In genomic region chr16:680625-680945, GRCh38 we compare ENCODE assay signal across 7 cellular contexts. TPM values are rescaled to one million over a fixed set of nuclear protein-coding genes. Genes with fewer than 3 reads are reported as not detected.
DNase-seq lines count a peak whose midpoint lies in the region; ATAC-seq and TF ChIP-seq lines count a peak whose summit lies in the region.

No MANE protein-coding gene starts in this region.

- H3K36me3 ChIP-seq in HEK293 (ENCODE audit: control insufficient read depth in 2 of 2, insufficient read depth in 1 of 2, low read length in 2 of 2): peaks cover 3 to 42% of the 10 kb centered on the region in 2 experiments; a peak in 1 of 3 replicates
- H3K36me3 ChIP-seq in iPS-18a (ENCODE audit: control insufficient read depth, low read depth, low read length): peaks cover 15% of the 10 kb centered on the region
- H3K36me3 ChIP-seq in stomach: peaks cover 20 to 27% (median 24%) of the 10 kb centered on the region in 4 donors

- no peak overlapping the region for H3K27ac Mint-ChIP-seq in activated CD8-positive, alpha-beta T cell treated with anti-CD3 and anti-CD28 coated beads for 36 hours

- H3K27me3 ChIP-seq in iPS-18a (ENCODE audit: control insufficient read depth, insufficient read depth, low read length) (no peaks in the 10 kb centered on the region), stomach (peaks cover 0 to 10% (median 0%) of the 10 kb centered on the region in 3 donors)

- no peaks in the 10 kb centered on the region for H3K9me3 Mint-ChIP-seq in activated CD8-positive, alpha-beta T cell treated with anti-CD3 and anti-CD28 coated beads for 36 hours

- peaks cover 20% of the 10 kb centered on the region for H3K36me3 Mint-ChIP-seq in activated CD8-positive, alpha-beta T cell treated with anti-CD3 and anti-CD28 coated beads for 36 hours (ENCODE audit: low read depth)

- H3K4me1 Mint-ChIP-seq in activated CD8-positive, alpha-beta T cell treated with anti-CD3 and anti-CD28 coated beads for 36 hours (ENCODE audit: low read depth): peaks cover 40% of the 10 kb centered on the region

- intact Hi-C loops in activated CD8-positive, alpha-beta T cell treated with anti-CD3 and anti-CD28 coated beads for 36 hours (cut with micrococcal nuclease): no loop called here
- intact Hi-C loops in stomach (cut with DNase I; ENCODE audit: low total_unique reads): no loop called here

- no peak for DNase-seq in activated CD8-positive, alpha-beta T cell treated with anti-CD3 and anti-CD28 coated beads for 36 hours
- DNase-seq in stomach (no peak), HUDEP-2 (lab: John Stamatoyannopoulos, UW; ENCODE audit: unreplicated experiment in 76 of 76) (no peak), H4 (ENCODE audit: low spot score) (no peak)

- H3K9me3 ChIP-seq in HEK293 (ENCODE audit: control insufficient read depth, insufficient read depth, low read depth, low read length) (no peaks in the 10 kb centered on the region), iPS-18a (ENCODE audit: control insufficient read depth, low read depth, low read length) (no peaks in the 10 kb centered on the region), stomach (no peaks in the 10 kb centered on the region)

- POLR2A ChIA-PET in HEK293 (lab: Yijun Ruan, JAX): interaction anchor here (0.9 to 5.4 kb wide), 10 partner anchors 9 to 108 kb away, joined by 3 to 57 read pairs (median 4); partner anchors contain the start of genes ANTKMT, CHTF18, RHOT2 and RPUSD1
- POLR2A ChIA-PET in activated CD8-positive, alpha-beta T cell treated with anti-CD3 and anti-CD28 coated beads for 36 hours (lab: Charles Lee): interaction anchor here (0.6 to 2.7 kb wide), 9 partner anchors 9 to 625 kb away, joined by 3 to 16 read pairs (median 5); partner anchors contain the start of genes METTL26, RHOT2, WDR24 and WDR90

- TF ChIP-seq CTCF in HEK293 (tag by site-specific recombination; IDR thresholded peaks at IDR 0.05) (no peak), stomach (IDR thresholded peaks at IDR 0.05) (no peak)
- TF ChIP-seq CTCF in activated CD8-positive, alpha-beta T cell treated with anti-CD3 and anti-CD28 coated beads for 36 hours (IDR thresholded peaks at IDR 0.05): no peak

- TF ChIP-seq POLR2A in stomach (IDR thresholded peaks at IDR 0.05): no peak

- H3K4me3 Mint-ChIP-seq in activated CD8-positive, alpha-beta T cell treated with anti-CD3 and anti-CD28 coated beads for 36 hours: peak overlapping the region; percentile 83

- H3K27me3 Mint-ChIP-seq in activated CD8-positive, alpha-beta T cell treated with anti-CD3 and anti-CD28 coated beads for 36 hours: peaks cover 3% of the 10 kb centered on the region

- peaks cover 14% of the 10 kb centered on the region; the same call in 1 of the 2 replicates for H3K4me1 ChIP-seq in HEK293 (ENCODE audit: control insufficient read depth, insufficient read depth, low read length)
- peaks cover 6% of the 10 kb centered on the region for H3K4me1 ChIP-seq in iPS-18a (ENCODE audit: control insufficient read depth, low read depth, low read length)
- H3K4me1 ChIP-seq in stomach: peaks cover 55 to 82% (median 80%) of the 10 kb centered on the region in 4 donors

- no peak for ATAC-seq in activated CD8-positive, alpha-beta T cell treated with anti-CD3 and anti-CD28 coated beads for 36 hours
- no peak for ATAC-seq in HG03439 (IDR thresholded peaks at IDR 0.05; ENCODE audit: unreplicated experiment)

- no peak for TF ChIP-seq EP300 in stomach (IDR thresholded peaks at IDR 0.05)

- H3K9ac ChIP-seq in iPS-18a (ENCODE audit: low read length): peak overlapping the region; percentile 54

- H3K4me3 ChIP-seq in HEK293 (ENCODE audit: low read depth, low read length) (peak overlapping the region; percentile 82), iPS-18a (ENCODE audit: low read length) (peak overlapping the region; percentile 86), stomach (peak overlapping the region; percentile 88 to 93 (median 88))

- CTCF ChIA-PET in HEK293 (lab: Yijun Ruan, JAX): no interaction called here
- CTCF ChIA-PET in activated CD8-positive, alpha-beta T cell treated with anti-CD3 and anti-CD28 coated beads for 36 hours (lab: Charles Lee): interaction anchor here (1.0 to 1.7 kb wide), 4 partner anchors 13 to 105 kb away, joined by 3 to 6 read pairs (median 4); partner anchors contain the start of gene RHOT2

- H3K27ac ChIP-seq in HEK293 (ENCODE audit: extremely low read depth, low read depth, low read length): peak overlapping the region; percentile 97
- no peak overlapping the region for H3K27ac ChIP-seq in iPS-18a (ENCODE audit: low read length)
- peak overlapping the region; percentile 93 to 97 (median 95) for H3K27ac ChIP-seq in stomach

- 0 to 1% (median 1%) methylated on average over 12 to 38 of the region's 38 CpGs for WGBS in stomach, 5 donors

TF ChIP-seq in HEK293, 187 proteins besides CTCF, POLR2A, EP300 and RAD21 (continues in another document):
- TF ChIP-seq BCL6B (tag by site-specific recombination; IDR thresholded peaks at IDR 0.05) (no peak), ZNF391 (tag by site-specific recombination; IDR thresholded peaks at IDR 0.05; ENCODE audit: borderline replicate concordance, low read depth) (no peak), ZNF23 (tag by site-specific recombination; IDR thresholded peaks at IDR 0.05; ENCODE audit: borderline replicate concordance) (no peak), TRIM28 (IDR thresholded peaks at IDR 0.05; ENCODE audit: borderline replicate concordance, low read length) (no peak), ZNF366 (tag by site-specific recombination; conservative IDR thresholded peaks at IDR 0.05) (no peak)
- TF ChIP-seq, protein P1, sequence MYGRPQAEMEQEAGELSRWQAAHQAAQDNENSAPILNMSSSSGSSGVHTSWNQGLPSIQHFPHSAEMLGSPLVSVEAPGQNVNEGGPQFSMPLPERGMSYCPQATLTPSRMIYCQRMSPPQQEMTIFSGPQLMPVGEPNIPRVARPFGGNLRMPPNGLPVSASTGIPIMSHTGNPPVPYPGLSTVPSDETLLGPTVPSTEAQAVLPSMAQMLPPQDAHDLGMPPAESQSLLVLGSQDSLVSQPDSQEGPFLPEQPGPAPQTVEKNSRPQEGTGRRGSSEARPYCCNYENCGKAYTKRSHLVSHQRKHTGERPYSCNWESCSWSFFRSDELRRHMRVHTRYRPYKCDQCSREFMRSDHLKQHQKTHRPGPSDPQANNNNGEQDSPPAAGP (tag by site-specific recombination; IDR thresholded peaks at IDR 0.05): no peak

RNA-seq across cellular contexts. Expression of gene STUB1, which starts 0.4 kb away (rescaled TPM):
- total RNA-seq in activated CD8-positive, alpha-beta T cell treated with anti-CD3 and anti-CD28 coated beads for 36 hours: 10 to 100 TPM; 57.1 to 61.7 TPM
- total RNA-seq in stomach: 100 to 1,000 TPM in 3 of 5 donors, 10 to 100 TPM in 2; 43.5 to 307 (median 206) TPM
- polyA plus RNA-seq in stomach: 100 to 1,000 TPM; 123 to 183 (median 128) TPM
- 102 and 123 TPM in 2 replicates for total RNA-seq in H4 (2014; rRNA removed; shearing (Covaris generic))

RNA-seq across cellular contexts. Expression of gene JMJD8, which starts 3.5 kb away (rescaled TPM):
- total RNA-seq in activated CD8-positive, alpha-beta T cell treated with anti-CD3 and anti-CD28 coated beads for 36 hours: 10 to 100 TPM; 26.2 to 28.7 TPM
- total RNA-seq in stomach: 100 to 1,000 TPM in 4 of 5 donors, 10 to 100 TPM in 1; 24.2 to 229 (median 123) TPM
- polyA plus RNA-seq in stomach: 10 to 100 TPM; 27.6 to 44.2 (median 31.9) TPM
- total RNA-seq in H4 (2014; rRNA removed; shearing (Covaris generic)): 11.3 and 18.1 TPM in 2 replicates

RNA-seq across cellular contexts. Expression of gene RHBDL1, which starts 5.1 kb away (rescaled TPM):
- total RNA-seq in activated CD8-positive, alpha-beta T cell treated with anti-CD3 and anti-CD28 coated beads for 36 hours: under 1 TPM; 0.79 to 0.89 TPM
- 10 to 100 TPM in 1 of 5 donors, 1 to 10 TPM in 2, not detected in 2; 1.3 to 48.7 (median 6.7) TPM for total RNA-seq in stomach
- 1 to 10 TPM in 2 of 3 donors, not detected in 1; 2.1 to 3.3 TPM for polyA plus RNA-seq in stomach
- total RNA-seq in H4 (2014; rRNA removed; shearing (Covaris generic)): 0.31 and 3.8 TPM in 2 replicates

RNA-seq across cellular contexts. Expression of gene WDR24, which starts 9.6 kb away (rescaled TPM):
- 10 to 100 TPM; 17.6 to 18.7 TPM for total RNA-seq in activated CD8-positive, alpha-beta T cell treated with anti-CD3 and anti-CD28 coated beads for 36 hours
- 10 to 100 TPM in 4 of 5 donors, 1 to 10 TPM in 1; 2.0 to 72.3 (median 27.4) TPM for total RNA-seq in stomach
- 1 to 10 TPM; 4.7 to 6.7 (median 5.7) TPM for polyA plus RNA-seq in stomach
- 0.86 and 0.99 TPM in 2 replicates for total RNA-seq in H4 (2014; rRNA removed; shearing (Covaris generic))

RNA-seq across cellular contexts. Expression of gene RHOT2, which starts 12.7 kb away (rescaled TPM):
- total RNA-seq in activated CD8-positive, alpha-beta T cell treated with anti-CD3 and anti-CD28 coated beads for 36 hours: 100 to 1,000 TPM; 110 TPM
- total RNA-seq in stomach: 100 to 1,000 TPM in 3 of 5 donors, 10 to 100 TPM in 2; 41.5 to 574 (median 171) TPM
- polyA plus RNA-seq in stomach: 100 to 1,000 TPM in 1 of 3 donors, 10 to 100 TPM in 2; 68.1 to 151 (median 68.8) TPM
- total RNA-seq in H4 (2014; rRNA removed; shearing (Covaris generic)): 6.5 and 32.0 TPM in 2 replicates
